Comparison of ENCODE assay signal across 8 cellular contexts in the genomic region with DNA sequence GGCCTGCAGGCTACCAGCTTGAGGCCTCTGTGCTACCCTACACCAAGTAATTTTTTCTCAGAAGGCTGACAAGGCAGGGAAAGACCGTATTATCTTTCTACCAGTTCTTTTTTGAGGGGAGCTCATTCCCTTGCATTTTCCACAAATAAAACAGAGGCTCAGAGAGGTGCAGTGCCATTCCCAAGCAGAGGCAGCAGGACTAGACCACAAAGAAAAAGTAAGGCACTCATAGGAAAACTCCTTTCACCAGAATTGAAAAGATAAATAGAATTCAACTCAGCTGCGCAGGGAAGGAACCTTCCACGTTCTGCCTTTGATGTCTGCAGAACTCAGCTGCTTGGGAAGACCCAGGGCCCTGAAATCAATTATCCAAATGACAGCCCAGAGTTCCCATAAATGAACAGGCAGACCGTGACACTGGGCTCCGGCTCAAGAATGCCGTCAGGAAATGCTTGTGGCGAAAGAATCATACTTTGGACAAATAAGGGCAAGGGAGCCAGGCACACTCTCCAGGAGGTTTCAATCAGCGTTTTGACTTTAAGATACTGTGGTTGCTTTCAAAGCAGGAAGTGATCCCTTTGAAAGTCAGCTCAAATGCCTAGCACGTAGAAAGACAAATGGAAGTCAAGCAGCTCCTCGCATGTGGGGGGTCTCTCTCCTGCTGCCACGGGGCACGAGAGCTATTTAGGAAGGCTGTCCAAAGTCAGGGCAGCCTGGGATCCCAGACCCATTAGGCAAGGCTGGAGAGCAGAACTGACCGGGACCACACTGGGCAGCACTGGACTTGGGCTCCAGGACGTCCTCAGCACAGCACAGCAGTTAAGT.
DNase-seq lines count a peak whose midpoint lies in the region; ATAC-seq and TF ChIP-seq lines count a peak whose summit lies in the region.

No MANE protein-coding gene starts in this region.

- H3K4me2 ChIP-seq in DND-41 (ENCODE audit: insufficient read depth, low read length) = no peak overlapping the region

- peaks cover 69% of the 10 kb centered on the region for H3K79me2 ChIP-seq in DND-41 (ENCODE audit: insufficient read depth, low read length)

- H3K36me3 ChIP-seq in DND-41 (ENCODE audit: insufficient read depth, low read length) = peaks cover 42% of the 10 kb centered on the region
- peaks cover 29 to 30% of the 10 kb centered on the region in 2 donors for H3K36me3 ChIP-seq in stomach smooth muscle (ENCODE audit: control insufficient read depth in 2 of 2, insufficient read depth in 2 of 2, low read length in 2 of 2)

- H3K4me3 ChIP-seq in DND-41 (ENCODE audit: low read depth in 1 of 2, low read length in 2 of 2) = no peak overlapping the region
- peak overlapping the region; percentile 26 to 64 for H3K4me3 ChIP-seq in stomach smooth muscle (ENCODE audit: low read length in 2 of 2)

- TF ChIP-seq CTCF in DND-41 (IDR thresholded peaks at IDR 0.05; ENCODE audit: borderline replicate concordance, extremely low read depth, low read length, poor library complexity, severe bottlenecking) = no peak

- no peak for DNase-seq in DND-41
- DNase-seq in NCI-H69 (lab: John Stamatoyannopoulos, UW) = peak; percentile 12
- DNase-seq in caudate nucleus (lab: John Stamatoyannopoulos, UW) = peak in 5 of 61 donors; percentile 3 to 33 (median 5)
- DNase-seq in stimulated activated CD4-positive, alpha-beta T cell treated with anti-CD3 and anti-CD28 coated beads, Interleukin-2, amount 100 ng/mL, for 48 hours = no peak
- no peak for DNase-seq in DMS114 treated with DMSO at 0.1 percent for 48 hours (lab: John Stamatoyannopoulos, UW; ENCODE audit: unreplicated experiment)
- DNase-seq in AML-193 (lab: John Stamatoyannopoulos, UW) = no peak

- H3K27ac ChIP-seq in DND-41 (ENCODE audit: low read length) (no peak overlapping the region), caudate nucleus (ENCODE audit: low read depth, low read length) (peak overlapping the region; percentile 86), layer of hippocampus (ENCODE audit: low read depth, low read length) (peak overlapping the region; percentile 92), stomach smooth muscle (ENCODE audit: low read length) (peak overlapping the region; percentile 100)

- peaks cover 78% of the 10 kb centered on the region for H4K20me1 ChIP-seq in DND-41 (ENCODE audit: insufficient read depth, low read length)

- no peak overlapping the region for H2AFZ ChIP-seq in DND-41 (ENCODE audit: low read depth, low read length)

- H3K9me3 ChIP-seq in DND-41 (ENCODE audit: insufficient read depth, low read length, severe bottlenecking) = no peaks in the 10 kb centered on the region
- H3K9me3 ChIP-seq in stomach smooth muscle (ENCODE audit: control insufficient read depth in 2 of 2, low read length in 2 of 2) = no peaks in the 10 kb centered on the region

- H3K4me1 ChIP-seq in DND-41 (ENCODE audit: insufficient read depth, low read length) (no peaks in the 10 kb centered on the region), stomach smooth muscle (ENCODE audit: control insufficient read depth, insufficient read depth, low read length) (peaks cover 98% of the 10 kb centered on the region)

- ATAC-seq in DND-41 (ENCODE audit: insufficient read depth, low read depth) = peak; percentile 58; the same call in 2 of the 3 replicates

- H3K9ac ChIP-seq in DND-41 (ENCODE audit: low read depth, low read length) = no peak overlapping the region
- peak overlapping the region; percentile 93 to 94 for H3K9ac ChIP-seq in stomach smooth muscle (ENCODE audit: low read length in 2 of 2)

- H3K27me3 ChIP-seq in DND-41 (ENCODE audit: insufficient read depth, low read length, poor library complexity) (no peaks in the 10 kb centered on the region), layer of hippocampus (ENCODE audit: control insufficient read depth, insufficient read depth, low read length) (no peaks in the 10 kb centered on the region), stomach smooth muscle (ENCODE audit: control insufficient read depth in 1 of 2, insufficient read depth in 2 of 2, low read length in 2 of 2) (no peaks in the 10 kb centered on the region)

Comparison
In these comparisons a context has a peak if more than half of its experiments do, and no peak if none do; other contexts are left out.
1. H3K4me3 ChIP-seq: peak in stomach smooth muscle (2 of 2); none in DND-41 (0 of 2).